In the genomic region with DNA sequence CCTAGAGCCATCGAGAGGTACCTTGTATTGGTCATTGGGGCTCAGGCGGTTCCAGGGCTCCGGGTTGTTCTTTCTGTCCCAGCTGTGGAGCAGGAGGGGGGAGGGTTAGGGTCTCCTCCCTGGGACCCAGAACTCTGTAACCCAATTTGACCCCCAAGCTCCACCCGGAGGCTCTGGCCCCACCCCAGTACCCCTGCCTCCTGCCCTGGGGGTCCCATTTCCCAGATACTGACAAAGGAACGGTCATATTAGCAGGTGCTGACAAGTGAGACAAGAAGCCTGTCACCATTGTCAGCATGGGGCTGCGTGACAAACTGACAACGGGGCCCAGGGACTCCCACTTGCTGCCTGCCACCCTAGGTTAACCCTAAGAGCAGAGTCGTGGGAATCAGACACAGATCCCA, we compare ENCODE assay signal across 15 cellular contexts. TPM values are rescaled to one million over a fixed set of nuclear protein-coding genes. Genes with fewer than 3 reads are reported as not detected.
DNase-seq lines count a peak whose midpoint lies in the region; ATAC-seq, FAIRE-seq and TF ChIP-seq lines count a peak whose summit lies in the region.
"Had no signal": no experiment of that assay in that cellular context is flagged by ENCODE, and none has a peak within 500 bp of the region (broad histone marks: within the 10 kb centered on the region; RNA-seq: fewer than 3 reads in every experiment).

No MANE protein-coding gene starts in this region.

- 75% methylated on average over 8 of the region's 8 CpGs for WGBS in liver
- WGBS in HepG2 (ENCODE audit: low lambda C conversion rate), result 94% methylated on average over 2 of the region's 8 CpGs

- H3K27ac Mint-ChIP-seq in nephron (no peak overlapping the region), MCF 10A (ENCODE audit: low read depth, unreplicated experiment) (no peak overlapping the region)
- no peak overlapping the region for H3K27ac Mint-ChIP-seq in CD8-positive, alpha-beta T cell
- H3K27ac Mint-ChIP-seq: activated T-helper 1 cell treated with anti-CD3 and anti-CD28 coated beads, Interleukin-12 subunit alpha, Interleukin-12 subunit beta, Interleukin-2, Interleukin-4 antibody, amounts not matched to agents 30 ng/mL and 10 ng/mL and 1 ng/mL, durations not matched to agents 14 hours and 24 hours and 36 hours had no signal

- TF ChIP-seq EP300 in HepG2 (IDR thresholded peaks at IDR 0.05; ENCODE audit: low read depth in 2 of 2, low read length in 2 of 2), result no peak
- no peak for TF ChIP-seq EP300 in HepG2 (CRISPR knock-in tag; IDR thresholded peaks at IDR 0.05; ENCODE audit: borderline replicate concordance)

- H3K9me3 ChIP-seq in liver (ENCODE audit: control insufficient read depth in 4 of 4, low read length in 3 of 4) (no peaks in the 10 kb centered on the region), HepG2 (ENCODE audit: low read length) (no peaks in the 10 kb centered on the region), vagina (no peaks in the 10 kb centered on the region)
- H3K9me3 ChIP-seq in CD8-positive, alpha-beta T cell (ENCODE audit: low read length), result no peaks in the 10 kb centered on the region
- H3K9me3 ChIP-seq: left lung had no signal

- H3K79me2 ChIP-seq in HepG2 (ENCODE audit: insufficient read depth, low read length), result peaks cover 13% of the 10 kb centered on the region

- TF ChIP-seq POLR2A in HepG2 (IDR thresholded peaks at IDR 0.05; ENCODE audit: insufficient read depth in 1 of 2, low read depth in 2 of 2, low read length in 2 of 2) (0 out of 4 replicates have a peak, but pooled peaks of 1 of the 2 experiments have one; percentile 17), vagina (IDR thresholded peaks at IDR 0.05) (no peak)

- peaks cover 12% of the 10 kb centered on the region; the same call in 1 of the 2 replicates for H4K20me1 ChIP-seq in HepG2 (ENCODE audit: insufficient read depth, low read length)

- in situ Hi-C loops in HepG2 (cut with HindIII; ENCODE audit: extremely low pct_ligation_motif_present, low pct_unique_long_range_greater_than_20kb), result no loop called here

- H3K36me3 ChIP-seq in liver (ENCODE audit: control insufficient read depth in 4 of 4, insufficient read depth in 3 of 4, low read depth in 1 of 4, low read length in 3 of 4) (peaks cover 12 to 20% (median 15%) of the 10 kb centered on the region in 4 donors), HepG2 (replicated peaks in 1 of 2; ENCODE audit: control insufficient read depth in 1 of 2, insufficient read depth in 2 of 2, low read length in 2 of 2) (peaks cover 20 to 34% of the 10 kb centered on the region in 2 experiments), vagina (peaks cover 0 to 32% of the 10 kb centered on the region in 2 donors)
- H3K36me3 ChIP-seq in CD8-positive, alpha-beta T cell (ENCODE audit: insufficient read depth, low read length), result peaks cover 23% of the 10 kb centered on the region

- TF ChIP-seq RAD21 in liver (IDR thresholded peaks at IDR 0.05) (no peak), HepG2 (CRISPR knock-in tag; IDR thresholded peaks at IDR 0.05) (no peak)

- no peaks in the 10 kb centered on the region for H3K9me3 Mint-ChIP-seq in nephron
- H3K9me3 Mint-ChIP-seq in CD8-positive, alpha-beta T cell, result no peaks in the 10 kb centered on the region
- no peaks in the 10 kb centered on the region for H3K9me3 Mint-ChIP-seq in MCF 10A (ENCODE audit: unreplicated experiment)
- H3K9me3 Mint-ChIP-seq: activated T-helper 1 cell treated with anti-CD3 and anti-CD28 coated beads, Interleukin-12 subunit alpha, Interleukin-12 subunit beta, Interleukin-2, Interleukin-4 antibody, amounts not matched to agents 30 ng/mL and 10 ng/mL and 1 ng/mL, durations not matched to agents 14 hours and 24 hours and 36 hours had no signal

- peaks cover 24 to 61% (median 51%) of the 10 kb centered on the region in 4 donors for H3K4me1 ChIP-seq in liver (ENCODE audit: control insufficient read depth in 4 of 4, insufficient read depth in 4 of 4, low read length in 3 of 4)
- H3K4me1 ChIP-seq in HepG2 (ENCODE audit: insufficient read depth, low read length), result peaks cover 85% of the 10 kb centered on the region
- peaks cover 69% of the 10 kb centered on the region for H3K4me1 ChIP-seq in vagina
- peaks cover 50% of the 10 kb centered on the region for H3K4me1 ChIP-seq in CD8-positive, alpha-beta T cell (ENCODE audit: insufficient read depth, low read length)

- intact Hi-C loops in HepG2 (cut with micrococcal nuclease; ENCODE audit: unreplicated experiment), result no loop called here
- intact Hi-C loops in vagina (cut with DNase I), result no loop called here
- intact Hi-C loops in CD8-positive, alpha-beta T cell (cut with DNase I, micrococcal nuclease), result no loop called here
- intact Hi-C loops in MCF 10A (cut with micrococcal nuclease), result no loop called here

- H3K36me3 Mint-ChIP-seq in nephron (ENCODE audit: low read depth) (peaks cover 27% of the 10 kb centered on the region), MCF 10A (ENCODE audit: insufficient read depth, unreplicated experiment) (peaks cover 47% of the 10 kb centered on the region)
- peaks cover 38% of the 10 kb centered on the region for H3K36me3 Mint-ChIP-seq in CD8-positive, alpha-beta T cell

- H3K4me2 ChIP-seq in HepG2 (ENCODE audit: low read depth, low read length), result no peak overlapping the region; the same call in 1 of the 2 replicates

- CTCF ChIA-PET in HepG2 (lab: Yijun Ruan, JAX; ENCODE audit: low intra/inter-chr PET ratio, low total read pairs), result interaction anchor here (1.1 to 11.7 kb wide), 2 partner anchors 11 to 22 kb away, joined by 3 to 308 read pairs; a partner anchor contains a TSS
- CTCF ChIA-PET in CD8-positive, alpha-beta T cell (lab: Charles Lee), result interaction anchor here (11.6 to 22.8 kb wide), 2 partner anchors 8 to 25 kb away, joined by 302 to 526 read pairs; a partner anchor contains a TSS
- CTCF ChIA-PET in MCF 10A (lab: Yijun Ruan, JAX), result no interaction called here

- H3K27ac ChIP-seq in liver (ENCODE audit: low read depth in 1 of 2, low read length in 2 of 2), result peak overlapping the region; percentile 7 to 63
- no peak overlapping the region for H3K27ac ChIP-seq in HepG2 (ENCODE audit: extremely low read length, insufficient read depth, low read length)
- H3K27ac ChIP-seq in cingulate gyrus (ENCODE audit: low read depth, low read length), result peak overlapping the region; percentile 47
- H3K27ac ChIP-seq in vagina, result peak overlapping the region; percentile 72
- H3K27ac ChIP-seq in CD8-positive, alpha-beta T cell (ENCODE audit: low read depth, low read length), result no peak overlapping the region
- H3K27ac ChIP-seq: left lung had no signal

- POLR2A ChIA-PET in HepG2 (lab: Yijun Ruan, JAX), result interaction anchor here (1.3 to 1.4 kb wide), 2 partner anchors 11 to 105 kb away, joined by 3 read pairs; no protein-coding TSS in a partner anchor
- POLR2A ChIA-PET in CD8-positive, alpha-beta T cell (lab: Charles Lee), result interaction anchor here (1.0 kb wide), 1 partner anchor 22 kb away, joined by 4 read pairs; no protein-coding TSS in a partner anchor
- POLR2A ChIA-PET in MCF 10A (lab: Yijun Ruan, JAX), result no interaction called here

- no peak for ATAC-seq in HepG2
- no peak for ATAC-seq in omental fat pad (ENCODE audit: low FRiP score)
- ATAC-seq in CD8-positive, alpha-beta T cell, result no peak
- ATAC-seq: left lung had no signal

- no TSS peak for BruUV-seq in HepG2 (replicated peaks; lab: Mats Ljungman, UMichigan)
- BruUV-seq in MCF 10A (replicated peaks; lab: Mats Ljungman, UMichigan), result no TSS peak

- no peak overlapping the region for H3K9ac ChIP-seq in liver (ENCODE audit: low read depth in 1 of 2, low read length in 2 of 2)
- H3K9ac ChIP-seq in HepG2 (ENCODE audit: insufficient read depth, low read depth, low read length), result no peak overlapping the region

- no peak overlapping the region for H2AFZ ChIP-seq in HepG2 (ENCODE audit: low read length)

- H3K4me3 ChIP-seq in liver (ENCODE audit: low read depth in 1 of 3, low read length in 3 of 3) (no peak overlapping the region), HepG2 (replicated peaks in 1 of 3; ENCODE audit: insufficient read depth in 1 of 3, low read depth in 2 of 3, low read length in 3 of 3) (peak overlapping the region in 1 of 3 experiments; percentile 37; a peak in 2 of 6 replicates), vagina (peak overlapping the region; percentile 2 to 33)
- H3K4me3 ChIP-seq in CD8-positive, alpha-beta T cell (ENCODE audit: low read depth, low read length), result no peak overlapping the region

- H3K4me3 Mint-ChIP-seq in nephron, result peak overlapping the region in 2 of 3 experiments; percentile 58 to 64
- no peak overlapping the region for H3K4me3 Mint-ChIP-seq in CD8-positive, alpha-beta T cell
- H3K4me3 Mint-ChIP-seq in MCF 10A (ENCODE audit: unreplicated experiment), result no peak overlapping the region
- H3K4me3 Mint-ChIP-seq: activated T-helper 1 cell treated with anti-CD3 and anti-CD28 coated beads, Interleukin-12 subunit alpha, Interleukin-12 subunit beta, Interleukin-2, Interleukin-4 antibody, amounts not matched to agents 30 ng/mL and 10 ng/mL and 1 ng/mL, durations not matched to agents 14 hours and 24 hours and 36 hours had no signal

- H3K4me1 Mint-ChIP-seq in nephron (peaks cover 50% of the 10 kb centered on the region), MCF 10A (ENCODE audit: insufficient read depth, unreplicated experiment) (peaks cover 32% of the 10 kb centered on the region)
- H3K4me1 Mint-ChIP-seq in CD8-positive, alpha-beta T cell (ENCODE audit: low read depth), result peaks cover 40% of the 10 kb centered on the region

- H3K27me3 Mint-ChIP-seq in nephron (ENCODE audit: low read depth), result peaks cover 63% of the 10 kb centered on the region
- peaks cover 33% of the 10 kb centered on the region for H3K27me3 Mint-ChIP-seq in CD8-positive, alpha-beta T cell (ENCODE audit: low read depth)
- no peaks in the 10 kb centered on the region for H3K27me3 Mint-ChIP-seq in MCF 10A (ENCODE audit: insufficient read depth, unreplicated experiment)

- no peak for TF ChIP-seq CTCF in liver (IDR thresholded peaks at IDR 0.05; ENCODE audit: low read depth, low read length, missing input control)
- TF ChIP-seq CTCF in HepG2 (CRISPR knock-in tag; IDR thresholded peaks at IDR 0.05), result no peak
- TF ChIP-seq CTCF in nephron (IDR thresholded peaks at IDR 0.05; ENCODE audit: unreplicated experiment in 3 of 3), result no peak
- no peak for TF ChIP-seq CTCF in vagina (IDR thresholded peaks at IDR 0.05)
- TF ChIP-seq CTCF in omental fat pad (IDR thresholded peaks at IDR 0.05), result no peak
- no peak for TF ChIP-seq CTCF in CD8-positive, alpha-beta T cell (IDR thresholded peaks at IDR 0.05)
- no peak for TF ChIP-seq CTCF in MCF 10A (IDR thresholded peaks at IDR 0.05; ENCODE audit: unreplicated experiment)

- no peaks in the 10 kb centered on the region for H3K27me3 ChIP-seq in liver (ENCODE audit: control insufficient read depth in 4 of 4, insufficient read depth in 4 of 4, low read length in 3 of 4)
- peaks cover 7 to 16% of the 10 kb centered on the region in 2 experiments; a peak in 4 of 5 replicates for H3K27me3 ChIP-seq in HepG2 (ENCODE audit: control insufficient read depth in 1 of 2, insufficient read depth in 2 of 2, low read length in 2 of 2)
- H3K27me3 ChIP-seq in vagina, result no peaks in the 10 kb centered on the region
- peaks cover 29% of the 10 kb centered on the region for H3K27me3 ChIP-seq in CD8-positive, alpha-beta T cell (ENCODE audit: insufficient read depth, low read length)

- no peak for DNase-seq in HepG2 (ENCODE audit: low spot score)
- no peak for DNase-seq in vagina (ENCODE audit: extremely low spot score in 2 of 2)
- DNase-seq in omental fat pad (ENCODE audit: low spot score), result no peak
- DNase-seq in CD8-positive, alpha-beta T cell, result no peak
- no peak for DNase-seq in MCF 10A (ENCODE audit: unreplicated experiment)
- DNase-seq: effector memory CD4-positive, alpha-beta T cell; KG1; stimulated activated CD4-positive, alpha-beta T cell treated with anti-CD3 and anti-CD28 coated beads, Interleukin-12 subunit alpha, Interleukin-12 subunit beta, amount 100 ng/mL, for 4 hours; T-helper 2 cell; trophoblast cell had no signal

- FAIRE-seq in HepG2 (lab: Jason Lieb, UNC), result no peak

RNA-seq across cellular contexts. Expression of a gene that starts 6.2 kb away (rescaled TPM):
- total RNA-seq in liver (100 to 1,000 TPM in 1 of 2 donors, 10 to 100 TPM in 1; 66.7 to 236 TPM), HepG2 (2016; rRNA removed; fragmentation: Illumina TruSeq; extraction: Trizol) (181 and 184 TPM in 2 replicates), vagina (54.0 TPM), omental fat pad (10 to 100 TPM; 45.2 to 66.4 (median 55.0) TPM), MCF 10A (2022) (375 and 421 TPM in 2 replicates)
- polyA plus RNA-seq in liver (100 to 1,000 TPM; 121 to 276 TPM), HepG2 (2011; rRNA removed) (393 and 420 TPM in 2 replicates)
- total RNA-seq in HepG2 (2016; cell fraction: cytosol; rRNA removed; fragmentation: Illumina TruSeq; extraction: Trizol; ENCODE audit: low read depth), result 34.5 and 40.7 TPM in 2 replicates
- 185 and 193 TPM in 2 replicates for total RNA-seq in HepG2 (2016; cell fraction: insoluble cytoplasmic fraction; rRNA removed; fragmentation: Illumina TruSeq; extraction: Trizol)
- 86.2 and 91.5 TPM in 2 replicates for total RNA-seq in HepG2 (2016; cell fraction: membrane; rRNA removed; fragmentation: Illumina TruSeq; extraction: Trizol)
- total RNA-seq in HepG2 (2016; cell fraction: nucleus; rRNA removed; fragmentation: Illumina TruSeq; extraction: Trizol), result 87.0 and 104 TPM in 2 replicates
- 388 and 543 TPM in 2 replicates for polyA plus RNA-seq in HepG2 (2011; cell fraction: cytosol; rRNA removed)
- 527 and 559 TPM in 2 replicates for polyA plus RNA-seq in HepG2 (2011; cell fraction: nucleus; rRNA removed)
- 193 and 317 TPM in 2 replicates for polyA plus RNA-seq in HepG2 (2012)
- polyA plus RNA-seq in HepG2 (2016; cell fraction: cytosol; fragmentation: Illumina TruSeq; extraction: Trizol; ENCODE audit: low read depth), result 47.3 and 51.9 TPM in 2 replicates
- 228 and 257 TPM in 2 replicates for polyA plus RNA-seq in HepG2 (2016; cell fraction: insoluble cytoplasmic fraction; fragmentation: Illumina TruSeq; extraction: Trizol; ENCODE audit: low read depth)
- polyA plus RNA-seq in HepG2 (2016; cell fraction: membrane; fragmentation: Illumina TruSeq; extraction: Trizol; ENCODE audit: low read depth), result 85.7 and 97.2 TPM in 2 replicates
- 161 and 174 TPM in 2 replicates for polyA plus RNA-seq in HepG2 (2016; cell fraction: nucleus; fragmentation: Illumina TruSeq; extraction: Trizol; ENCODE audit: insufficient read depth, low read depth)
- polyA minus RNA-seq in HepG2 (2011; rRNA and poly(A)+ RNA removed; ENCODE audit: low replicate concordance), result 452 and 685 TPM in 2 replicates
- polyA minus RNA-seq in HepG2 (2011; cell fraction: cytosol; rRNA and poly(A)+ RNA removed), result 216 and 224 TPM in 2 replicates
- polyA minus RNA-seq in HepG2 (2011; cell fraction: nucleus; rRNA and poly(A)+ RNA removed), result 130 and 151 TPM in 2 replicates
- 10 to 100 TPM; 14.2 to 18.6 TPM for total RNA-seq in CD8-positive, alpha-beta T cell

RNA-seq across cellular contexts. Expression of a gene that starts 15.3 kb away (rescaled TPM):
- 1 to 10 TPM in 1 of 2 donors, under 1 TPM in 1; 0.84 to 1.1 TPM for total RNA-seq in liver
- polyA plus RNA-seq in liver, result 1 to 10 TPM in 1 of 2 donors, under 1 TPM in 1; 0.19 to 1.3 TPM
- total RNA-seq in HepG2 (2016; rRNA removed; fragmentation: Illumina TruSeq; extraction: Trizol), result 0.14 and 0.18 TPM in 2 replicates
- not detected in 2 replicates for total RNA-seq in HepG2 (2016; cell fraction: cytosol; rRNA removed; fragmentation: Illumina TruSeq; extraction: Trizol; ENCODE audit: low read depth)
- 0.25 and 0.26 TPM in 2 replicates for total RNA-seq in HepG2 (2016; cell fraction: insoluble cytoplasmic fraction; rRNA removed; fragmentation: Illumina TruSeq; extraction: Trizol)
- total RNA-seq in HepG2 (2016; cell fraction: membrane; rRNA removed; fragmentation: Illumina TruSeq; extraction: Trizol), result not detected in 2 replicates
- 0.34 and 0.62 TPM in 2 replicates for total RNA-seq in HepG2 (2016; cell fraction: nucleus; rRNA removed; fragmentation: Illumina TruSeq; extraction: Trizol)
- 0.22 and 0.27 TPM in 2 replicates for polyA plus RNA-seq in HepG2 (2011; rRNA removed)
- 0.05 and 0.17 TPM in 2 replicates for polyA plus RNA-seq in HepG2 (2011; cell fraction: cytosol; rRNA removed)
- 1.3 TPM in 2 replicates for polyA plus RNA-seq in HepG2 (2011; cell fraction: nucleus; rRNA removed)
- polyA plus RNA-seq in HepG2 (2012), result 0.34 and 0.49 TPM in 2 replicates
- polyA plus RNA-seq in HepG2 (2016; cell fraction: cytosol; fragmentation: Illumina TruSeq; extraction: Trizol; ENCODE audit: low read depth), result 0.12 TPM in 1 of 2 replicates, not detected in the other
- 0.19 and 0.38 TPM in 2 replicates for polyA plus RNA-seq in HepG2 (2016; cell fraction: insoluble cytoplasmic fraction; fragmentation: Illumina TruSeq; extraction: Trizol; ENCODE audit: low read depth)
- 0.18 TPM in 1 of 2 replicates, not detected in the other for polyA plus RNA-seq in HepG2 (2016; cell fraction: membrane; fragmentation: Illumina TruSeq; extraction: Trizol; ENCODE audit: low read depth)
- 1.4 and 2.4 TPM in 2 replicates for polyA plus RNA-seq in HepG2 (2016; cell fraction: nucleus; fragmentation: Illumina TruSeq; extraction: Trizol; ENCODE audit: insufficient read depth, low read depth)
- polyA minus RNA-seq in HepG2 (2011; rRNA and poly(A)+ RNA removed; ENCODE audit: low replicate concordance), result 0.54 TPM in 1 of 2 replicates, not detected in the other
- polyA minus RNA-seq in HepG2 (2011; cell fraction: cytosol; rRNA and poly(A)+ RNA removed), result not detected in 2 replicates
- polyA minus RNA-seq in HepG2 (2011; cell fraction: nucleus; rRNA and poly(A)+ RNA removed), result 0.99 and 1.3 TPM in 2 replicates
- 0.74 TPM for total RNA-seq in vagina
- 1 to 10 TPM; 2.0 to 3.7 (median 2.6) TPM for total RNA-seq in omental fat pad
- total RNA-seq in CD8-positive, alpha-beta T cell, result 1 to 10 TPM in 1 of 2 experiments, under 1 TPM in 1; 0.54 to 1.5 TPM
- total RNA-seq in MCF 10A (2022), result 2.5 and 2.8 TPM in 2 replicates

RNA-seq across cellular contexts. Expression of a gene that starts 19.1 kb away (rescaled TPM):
- total RNA-seq in liver (not detected), HepG2 (2016; rRNA removed; fragmentation: Illumina TruSeq; extraction: Trizol) (not detected in 2 replicates), vagina (3.2 TPM), omental fat pad (1 to 10 TPM in 2 of 4 donors, under 1 TPM in 1, not detected in 1; 0.56 to 2.4 (median 1.4) TPM), MCF 10A (2022) (2.2 and 2.8 TPM in 2 replicates)
- polyA plus RNA-seq in liver (under 1 TPM in 1 of 2 donors, not detected in 1; 0.15 TPM), HepG2 (2011; rRNA removed) (0.13 and 0.24 TPM in 2 replicates)
- not detected in 2 replicates for total RNA-seq in HepG2 (2016; cell fraction: cytosol; rRNA removed; fragmentation: Illumina TruSeq; extraction: Trizol; ENCODE audit: low read depth)
- not detected in 2 replicates for total RNA-seq in HepG2 (2016; cell fraction: insoluble cytoplasmic fraction; rRNA removed; fragmentation: Illumina TruSeq; extraction: Trizol)
- not detected in 2 replicates for total RNA-seq in HepG2 (2016; cell fraction: membrane; rRNA removed; fragmentation: Illumina TruSeq; extraction: Trizol)
- not detected in 2 replicates for total RNA-seq in HepG2 (2016; cell fraction: nucleus; rRNA removed; fragmentation: Illumina TruSeq; extraction: Trizol)
- polyA plus RNA-seq in HepG2 (2011; cell fraction: cytosol; rRNA removed), result 0.18 and 0.24 TPM in 2 replicates
- 0.54 and 0.55 TPM in 2 replicates for polyA plus RNA-seq in HepG2 (2011; cell fraction: nucleus; rRNA removed)
- polyA plus RNA-seq in HepG2 (2012), result 1.9 and 2.5 TPM in 2 replicates
- polyA plus RNA-seq in HepG2 (2016; cell fraction: cytosol; fragmentation: Illumina TruSeq; extraction: Trizol; ENCODE audit: low read depth), result not detected in 2 replicates
- polyA plus RNA-seq in HepG2 (2016; cell fraction: insoluble cytoplasmic fraction; fragmentation: Illumina TruSeq; extraction: Trizol; ENCODE audit: low read depth), result not detected in 2 replicates
- polyA plus RNA-seq in HepG2 (2016; cell fraction: membrane; fragmentation: Illumina TruSeq; extraction: Trizol; ENCODE audit: low read depth), result not detected in 2 replicates
- not detected in 2 replicates for polyA plus RNA-seq in HepG2 (2016; cell fraction: nucleus; fragmentation: Illumina TruSeq; extraction: Trizol; ENCODE audit: insufficient read depth, low read depth)
- polyA minus RNA-seq in HepG2 (2011; rRNA and poly(A)+ RNA removed; ENCODE audit: low replicate concordance), result 0.30 and 2.2 TPM in 2 replicates
- polyA minus RNA-seq in HepG2 (2011; cell fraction: cytosol; rRNA and poly(A)+ RNA removed), result not detected in 2 replicates
- 0.25 TPM in 1 of 2 replicates, not detected in the other for polyA minus RNA-seq in HepG2 (2011; cell fraction: nucleus; rRNA and poly(A)+ RNA removed)
- 1 to 10 TPM; 1.4 to 1.7 TPM for total RNA-seq in CD8-positive, alpha-beta T cell

Comparison
In these comparisons a context has a peak if more than half of its experiments do, and no peak if none do; other contexts are left out.
1. H3K27ac ChIP-seq: peak in liver (2 of 2), cingulate gyrus (single experiment) and vagina (single experiment); none in HepG2 (single experiment) and CD8-positive, alpha-beta T cell (single experiment).
2. H3K4me3 ChIP-seq: peak in vagina (2 of 2); none in liver (0 of 3) and CD8-positive, alpha-beta T cell (single experiment).
3. H3K4me3 Mint-ChIP-seq: peak in nephron (2 of 3); none in CD8-positive, alpha-beta T cell (single experiment) and MCF 10A (single experiment).